8 cellular contexts compared by ENCODE assay signal in genomic region chr10:80453715-80454525, GRCh38. TPM values are rescaled to one million over a fixed set of nuclear protein-coding genes. Genes with fewer than 3 reads are reported as not detected.
DNase-seq lines count a peak whose midpoint lies in the region; ATAC-seq and TF ChIP-seq lines count a peak whose summit lies in the region.

TSS of gene TSPAN14 (plus strand) at chr10:80454310. CDS start at chr10:80489234, 34,924 bp downstream.

- no peaks in the 10 kb centered on the region for H3K27me3 ChIP-seq in kidney epithelial cell (ENCODE audit: control insufficient read depth, insufficient read depth, low read length)

- peak; percentile 69 for ATAC-seq in HG02759 (IDR thresholded peaks at IDR 0.05; ENCODE audit: unreplicated experiment)

- H3K36me3 ChIP-seq in kidney epithelial cell (ENCODE audit: control insufficient read depth, insufficient read depth, low read length): no peaks in the 10 kb centered on the region

- DNase-seq in NCI-H2196 (lab: John Stamatoyannopoulos, UW; ENCODE audit: unreplicated experiment) (peak; percentile 64), NCI-H2196 treated with DMSO at 0.1 percent for 48 hours (lab: John Stamatoyannopoulos, UW; ENCODE audit: unreplicated experiment) (no peak), NCI-H1694 treated with DMSO at 0.1 percent for 48 hours (lab: John Stamatoyannopoulos, UW) (peak; percentile 48), choroid plexus epithelial cell (ENCODE audit: low read depth) (peak; percentile 81), kidney epithelial cell (ENCODE audit: low read depth) (no peak)
- peak; percentile 62 for DNase-seq in activated CD4-positive, alpha-beta T cell treated with anti-CD3 and anti-CD28 coated beads for 1 hour
- peak; percentile 83 for DNase-seq in stimulated activated CD4-positive, alpha-beta T cell treated with anti-CD3 and anti-CD28 coated beads, Interleukin-15, amount 100 ng/mL, for 24 hours

- H3K4me3 ChIP-seq in choroid plexus epithelial cell (ENCODE audit: low read depth, low read length): peak within 1 kb of the TSS; percentile 81
- peak within 1 kb of the TSS; percentile 65 for H3K4me3 ChIP-seq in kidney epithelial cell (ENCODE audit: low read depth, low read length)

- no peak for TF ChIP-seq CTCF in choroid plexus epithelial cell (conservative IDR thresholded peaks at IDR 0.05; ENCODE audit: low read depth, low read length)
- TF ChIP-seq CTCF in kidney epithelial cell (IDR thresholded peaks at IDR 0.05; ENCODE audit: insufficient read depth, low read length, poor library complexity, severe bottlenecking): no peak

RNA-seq across cellular contexts. Expression of gene TSPAN14, which starts in this region (rescaled TPM):
- total RNA-seq in kidney epithelial cell: 111 and 116 TPM in 2 replicates

Comparison
In these comparisons a context has a peak if more than half of its experiments do, and no peak if none do; other contexts are left out.
1. DNase-seq: peak in NCI-H2196 (single experiment), NCI-H1694 treated with DMSO at 0.1 percent for 48 hours (single experiment), activated CD4-positive, alpha-beta T cell treated with anti-CD3 and anti-CD28 coated beads for 1 hour (single experiment), choroid plexus epithelial cell (single experiment) and stimulated activated CD4-positive, alpha-beta T cell treated with anti-CD3 and anti-CD28 coated beads, Interleukin-15, amount 100 ng/mL, for 24 hours (single experiment); none in NCI-H2196 treated with DMSO at 0.1 percent for 48 hours (single experiment) and kidney epithelial cell (single experiment).